6 cellular contexts compared by ENCODE assay signal in the genomic region with DNA sequence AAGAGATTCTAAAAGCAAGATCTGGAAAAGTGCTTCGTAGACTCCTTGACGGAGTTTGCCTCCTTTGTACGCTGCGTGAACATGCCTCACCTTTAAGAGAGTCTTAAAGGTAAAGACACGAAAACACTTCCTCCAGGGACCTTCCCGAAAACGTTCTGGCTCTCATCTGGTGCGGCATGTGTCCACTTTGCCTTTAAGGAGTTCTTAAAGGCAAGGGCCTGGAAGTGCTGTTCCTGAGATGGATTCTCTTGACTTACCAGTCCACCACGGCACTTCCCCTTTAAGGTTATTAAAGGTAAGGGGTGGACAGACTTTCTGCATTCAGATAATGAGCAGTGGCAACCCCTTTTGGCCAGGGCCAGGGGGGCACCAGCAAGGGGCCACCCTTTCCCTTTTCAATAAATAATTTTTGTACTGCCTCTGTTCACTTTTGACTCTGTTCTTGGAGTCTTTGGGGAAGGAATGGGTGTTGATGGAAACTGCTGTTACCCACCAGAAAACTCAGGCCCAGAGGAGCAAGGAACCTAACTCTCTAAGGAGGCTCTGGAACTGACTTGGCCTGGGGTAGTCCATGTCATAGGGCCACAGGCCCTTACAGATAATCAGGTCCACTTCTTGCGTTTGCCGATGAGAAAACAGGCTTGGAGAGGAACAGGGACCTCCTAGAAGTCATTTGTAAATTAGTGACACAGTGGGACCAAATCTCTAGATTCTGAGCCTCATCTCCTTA. TPM values are rescaled to one million over a fixed set of nuclear protein-coding genes. Genes with fewer than 3 reads are reported as not detected.
DNase-seq lines count a peak whose midpoint lies in the region; ATAC-seq, FAIRE-seq and TF ChIP-seq lines count a peak whose summit lies in the region.

No MANE protein-coding gene starts in this region.

- FAIRE-seq in astrocyte (lab: Jason Lieb, UNC) = no peak

- peak; percentile 61 for ATAC-seq in lung (ENCODE audit: insufficient read depth, low FRiP score)

- peaks cover 8% of the 10 kb centered on the region for H3K27me3 Mint-ChIP-seq in astrocyte (ENCODE audit: low read depth, unreplicated experiment)

- peaks cover 16% of the 10 kb centered on the region for H3K4me1 Mint-ChIP-seq in astrocyte (ENCODE audit: low read depth, unreplicated experiment)

- no peaks in the 10 kb centered on the region for H3K9me3 ChIP-seq in astrocyte (ENCODE audit: insufficient read depth, low read depth, low read length)
- no peaks in the 10 kb centered on the region for H3K9me3 ChIP-seq in lung (ENCODE audit: control insufficient read depth in 2 of 2, insufficient read depth in 1 of 2, low read length in 1 of 2)
- no peaks in the 10 kb centered on the region for H3K9me3 ChIP-seq in SJCRH30 (replicated peaks)

- WGBS in lung, 2 donors = 26 to 28% methylated on average over 11 of the region's 11 CpGs

- CTCF ChIA-PET in HEK293T (lab: Yijun Ruan, JAX) = interaction anchor here (2.3 kb wide), 1 partner anchor 15 kb away, joined by 11 read pairs; the partner anchor contains the start of gene LRP10

- DNase-seq in DMS 273 (lab: John Stamatoyannopoulos, UW; ENCODE audit: unreplicated experiment) (peak; percentile 91), HEK293T (ENCODE audit: extremely low spot score) (peak; percentile 78), NCI-H2196 treated with DMSO at 0.1 percent for 48 hours (lab: John Stamatoyannopoulos, UW; ENCODE audit: unreplicated experiment) (peak; percentile 91), astrocyte (ENCODE audit: low read depth) (peak; percentile 67), lung (ENCODE audit: low spot score) (peak; percentile 73), SJCRH30 (no peak)

- peak overlapping the region; percentile 84 for H3K4me2 ChIP-seq in astrocyte (ENCODE audit: low read length)

- H3K27ac ChIP-seq in astrocyte (ENCODE audit: low read depth, low read length) (peak overlapping the region; percentile 20), lung (ENCODE audit: low read depth in 1 of 2, low read length in 1 of 2) (peak overlapping the region in 1 of 2 donors; percentile 72), SJCRH30 (no peak overlapping the region)

- H4K20me1 ChIP-seq in astrocyte (ENCODE audit: insufficient read depth, low read length) = no peaks in the 10 kb centered on the region

- H3K27ac Mint-ChIP-seq in astrocyte (ENCODE audit: unreplicated experiment) = peak overlapping the region; percentile 64

- H3K4me3 ChIP-seq in astrocyte (ENCODE audit: insufficient read depth, low read depth, low read length) (peak overlapping the region; percentile 59), lung (peak overlapping the region; percentile 29), SJCRH30 (no peak overlapping the region)

- H3K4me3 Mint-ChIP-seq in astrocyte (ENCODE audit: unreplicated experiment) = peak overlapping the region; percentile 90

- TF ChIP-seq CTCF in astrocyte (IDR thresholded peaks at IDR 0.05; ENCODE audit: insufficient read depth, low read depth, low read length) = no peak
- TF ChIP-seq CTCF in lung (IDR thresholded peaks at IDR 0.05; ENCODE audit: control extremely low read depth, extremely low read depth) = no peak

- H2AFZ ChIP-seq in astrocyte (ENCODE audit: low read depth, low read length) = peak overlapping the region; percentile 83

- H3K27me3 ChIP-seq in astrocyte (ENCODE audit: insufficient read depth, low read length) = no peaks in the 10 kb centered on the region
- no peaks in the 10 kb centered on the region for H3K27me3 ChIP-seq in lung (ENCODE audit: control insufficient read depth, insufficient read depth)
- H3K27me3 ChIP-seq in SJCRH30 = no peaks in the 10 kb centered on the region

- H3K36me3 Mint-ChIP-seq in astrocyte (ENCODE audit: low read depth, unreplicated experiment) = no peaks in the 10 kb centered on the region

- H3K4me1 ChIP-seq in astrocyte (ENCODE audit: insufficient read depth, low read length) = peaks cover 21% of the 10 kb centered on the region
- H3K4me1 ChIP-seq in lung (ENCODE audit: control insufficient read depth in 2 of 2, insufficient read depth in 2 of 2, low read length in 2 of 2) = peaks cover 0 to 7% of the 10 kb centered on the region in 2 donors
- H3K4me1 ChIP-seq in SJCRH30 = peaks cover 4% of the 10 kb centered on the region; the same call in 1 of the 2 replicates

- H3K79me2 ChIP-seq in astrocyte (ENCODE audit: insufficient read depth, low read length) = no peaks in the 10 kb centered on the region

- H3K36me3 ChIP-seq in astrocyte (ENCODE audit: insufficient read depth, low read length) (no peaks in the 10 kb centered on the region), lung (ENCODE audit: control insufficient read depth in 2 of 2, insufficient read depth in 2 of 2, low read length in 2 of 2) (no peaks in the 10 kb centered on the region), SJCRH30 (no peaks in the 10 kb centered on the region)

- POLR2A ChIA-PET in HEK293T (lab: Yijun Ruan, JAX) = interaction anchor here (1.1 to 3.7 kb wide), 4 partner anchors 9 to 31 kb away, joined by 4 to 37 read pairs (median 14); partner anchors contain the start of genes LRP10 and RBM23

- H3K9me3 Mint-ChIP-seq in astrocyte (ENCODE audit: unreplicated experiment) = no peaks in the 10 kb centered on the region

- H3K9ac ChIP-seq in astrocyte (ENCODE audit: low read length) = peak overlapping the region; percentile 74

TF ChIP-seq in HEK293T, 16 proteins besides CTCF, POLR2A, EP300 and RAD21:
- TF ChIP-seq ZNF384 (IDR thresholded peaks at IDR 0.05) = no peak
- no peak for TF ChIP-seq FOXM1 (IDR thresholded peaks at IDR 0.05; ENCODE audit: borderline replicate concordance)
- no peak for TF ChIP-seq BHLHE40 (IDR thresholded peaks at IDR 0.05; ENCODE audit: borderline replicate concordance)
- no peak for TF ChIP-seq SP1 (IDR thresholded peaks at IDR 0.05)
- no peak for TF ChIP-seq TARDBP (IDR thresholded peaks at IDR 0.05)
- TF ChIP-seq FOXA1 (IDR thresholded peaks at IDR 0.05) = no peak
- TF ChIP-seq ARNT (IDR thresholded peaks at IDR 0.05) = no peak
- no peak; the same call in 1 of the 2 replicates for TF ChIP-seq ELF4 (IDR thresholded peaks at IDR 0.05)
- no peak for TF ChIP-seq HDGF (IDR thresholded peaks at IDR 0.05; ENCODE audit: borderline replicate concordance)
- TF ChIP-seq CTBP1 (IDR thresholded peaks at IDR 0.05; ENCODE audit: borderline replicate concordance) = no peak
- no peak for TF ChIP-seq NFRKB (IDR thresholded peaks at IDR 0.05)
TF ChIP-seq in HEK293T: peak in this region for 0.

RNA-seq across cellular contexts. Expression of gene REM2, which starts 4.4 kb away (rescaled TPM):
- total RNA-seq in astrocyte = 0.48 and 0.79 TPM in 2 replicates
- under 1 TPM in 1 of 2 donors, not detected in 1; 0.92 TPM for total RNA-seq in lung
- polyA plus RNA-seq in lung = under 1 TPM; 0.88 to 0.98 TPM
- not detected in 2 replicates for total RNA-seq in SJCRH30 (2014; rRNA removed; shearing (Covaris generic))

RNA-seq across cellular contexts. Expression of gene LRP10, which starts 15.9 kb away (rescaled TPM):
- total RNA-seq in astrocyte (142 and 157 TPM in 2 replicates), lung (100 to 1,000 TPM in 1 of 2 donors, 10 to 100 TPM in 1; 55.2 to 148 TPM)
- polyA plus RNA-seq in lung = 100 to 1,000 TPM in 1 of 2 donors, 10 to 100 TPM in 1; 25.7 to 133 TPM
- total RNA-seq in SJCRH30 (2014; rRNA removed; shearing (Covaris generic)) = 12.2 and 12.5 TPM in 2 replicates

RNA-seq across cellular contexts. Expression of gene RBM23, which starts 31.5 kb away (rescaled TPM):
- total RNA-seq in astrocyte = 43.9 and 49.3 TPM in 2 replicates
- 100 to 1,000 TPM in 1 of 2 donors, 10 to 100 TPM in 1; 85.3 to 104 TPM for total RNA-seq in lung
- polyA plus RNA-seq in lung = 10 to 100 TPM; 27.7 to 58.1 TPM
- 83.8 and 92.9 TPM in 2 replicates for total RNA-seq in SJCRH30 (2014; rRNA removed; shearing (Covaris generic))

RNA-seq across cellular contexts. Expression of gene PRMT5, which starts 41.8 kb away (rescaled TPM):
- total RNA-seq in astrocyte (84.2 and 91.6 TPM in 2 replicates), lung (10 to 100 TPM; 45.6 to 54.7 TPM)
- 10 to 100 TPM; 19.2 to 56.5 TPM for polyA plus RNA-seq in lung
- 104 and 113 TPM in 2 replicates for total RNA-seq in SJCRH30 (2014; rRNA removed; shearing (Covaris generic))

RNA-seq across cellular contexts. Expression of gene MMP14, which starts 51.0 kb away (rescaled TPM):
- total RNA-seq in astrocyte (911 and 1,063 TPM in 2 replicates), lung (100 to 1,000 TPM; 121 to 162 TPM)
- polyA plus RNA-seq in lung = 100 to 1,000 TPM; 125 to 144 TPM
- 96.7 and 98.7 TPM in 2 replicates for total RNA-seq in SJCRH30 (2014; rRNA removed; shearing (Covaris generic))

Comparison
In these comparisons a context has a peak if more than half of its experiments do, and no peak if none do; other contexts are left out.
1. DNase-seq: peak in DMS 273 (single experiment), HEK293T (single experiment), NCI-H2196 treated with DMSO at 0.1 percent for 48 hours (single experiment), astrocyte (single experiment) and lung (single experiment); none in SJCRH30 (0 of 2).